8 cellular contexts compared by ENCODE assay signal in the genomic region with DNA sequence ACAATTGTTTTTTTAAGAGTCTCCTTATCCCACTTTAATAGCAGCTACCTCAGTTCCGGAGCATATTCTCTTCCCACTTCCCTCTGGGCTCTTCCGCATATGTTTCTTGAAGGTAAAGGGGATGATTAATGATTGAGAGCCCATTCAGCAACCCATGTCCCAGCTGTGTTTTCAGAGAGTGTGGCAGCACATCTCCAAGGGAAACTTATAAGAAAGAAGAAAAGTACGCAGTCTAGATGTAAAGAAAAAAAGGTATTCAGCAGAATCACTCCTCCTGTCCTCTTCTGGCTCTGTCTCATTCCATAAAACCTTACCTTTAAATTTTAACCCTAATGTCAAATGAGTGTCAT. TPM values are rescaled to one million over a fixed set of nuclear protein-coding genes. Genes with fewer than 3 reads are reported as not detected.
DNase-seq lines count a peak whose midpoint lies in the region; ATAC-seq and TF ChIP-seq lines count a peak whose summit lies in the region.

No MANE protein-coding gene starts in this region.

- TF ChIP-seq POLR2A in heart left ventricle (IDR thresholded peaks at IDR 0.05) (no peak), upper lobe of left lung (IDR thresholded peaks at IDR 0.05) (no peak)

- H3K36me3 Mint-ChIP-seq in stimulated activated naive CD8-positive, alpha-beta T cell treated with anti-CD3 and anti-CD28 coated beads, Interleukin-15, Interleukin-2, amounts not matched to agents 100 ng/mL and 50 ng/mL, for 24 hours (ENCODE audit: low read depth), result no peaks in the 10 kb centered on the region

- no peaks in the 10 kb centered on the region for H3F3A ChIP-seq in PC-9 (ENCODE audit: insufficient read depth, low read depth)

- TF ChIP-seq CTCF in PC-9 (conservative IDR thresholded peaks at IDR 0.05), result no peak
- no peak for TF ChIP-seq CTCF in heart left ventricle (IDR thresholded peaks at IDR 0.05)
- no peak for TF ChIP-seq CTCF in upper lobe of left lung (IDR thresholded peaks at IDR 0.05)

- no peak for DNase-seq in stimulated activated naive CD8-positive, alpha-beta T cell treated with anti-CD3 and anti-CD28 coated beads, Interleukin-15, Interleukin-2, amounts not matched to agents 100 U/mL and 50 U/mL, for 24 hours
- DNase-seq in PC-9 (no peak), heart left ventricle (no peak), upper lobe of left lung (no peak), 8988T (no peak), midbrain (lab: John Stamatoyannopoulos, UW) (no peak), GDM1 (lab: John Stamatoyannopoulos, UW) (no peak)

- H3K4me1 Mint-ChIP-seq in stimulated activated naive CD8-positive, alpha-beta T cell treated with anti-CD3 and anti-CD28 coated beads, Interleukin-15, Interleukin-2, amounts not matched to agents 100 ng/mL and 50 ng/mL, for 24 hours (ENCODE audit: low read depth), result peaks cover 19% of the 10 kb centered on the region

- no peaks in the 10 kb centered on the region for H3K9me2 ChIP-seq in PC-9 (ENCODE audit: insufficient read depth)

- no peaks in the 10 kb centered on the region for H3K4me1 ChIP-seq in PC-9 (replicated peaks; ENCODE audit: insufficient read depth)
- peaks cover 0 to 10% (median 0%) of the 10 kb centered on the region in 12 donors for H3K4me1 ChIP-seq in heart left ventricle
- H3K4me1 ChIP-seq in upper lobe of left lung, result peaks cover 0 to 11% (median 7%) of the 10 kb centered on the region in 4 donors

- POLR2A ChIA-PET in PC-9 (lab: Charles Lee; ENCODE audit: unreplicated experiment), result no interaction called here

- H3K27me3 Mint-ChIP-seq in stimulated activated naive CD8-positive, alpha-beta T cell treated with anti-CD3 and anti-CD28 coated beads, Interleukin-15, Interleukin-2, amounts not matched to agents 100 ng/mL and 50 ng/mL, for 24 hours, result peaks cover 9% of the 10 kb centered on the region

- BruUV-seq in PC-9 (replicated peaks; lab: Mats Ljungman, UMichigan), result TSS peak; percentile 59

- no peaks in the 10 kb centered on the region for H4K20me1 ChIP-seq in PC-9 (ENCODE audit: insufficient read depth)

- no peak for ATAC-seq in stimulated activated naive CD8-positive, alpha-beta T cell treated with anti-CD3 and anti-CD28 coated beads, Interleukin-15, Interleukin-2, amounts not matched to agents 100 U/mL and 50 U/mL, for 24 hours
- ATAC-seq in heart left ventricle (peak in 1 of 4 donors; percentile 26), upper lobe of left lung (ENCODE audit: low FRiP score in 2 of 2) (no peak)

- intact Hi-C loops in PC-9 (cut with micrococcal nuclease; ENCODE audit: unreplicated experiment), result no loop called here
- intact Hi-C loops in heart left ventricle (cut with DNase I), result loop anchor here in 1 of 10 donors (10.0 kb wide), 1 partner anchor 60 kb away; no protein-coding TSS in a partner anchor

- no peaks in the 10 kb centered on the region for H3K9me3 ChIP-seq in PC-9 (ENCODE audit: insufficient read depth, low read depth)
- H3K9me3 ChIP-seq in heart left ventricle, result no peaks in the 10 kb centered on the region
- no peaks in the 10 kb centered on the region for H3K9me3 ChIP-seq in upper lobe of left lung

- H3K4me3 ChIP-seq in PC-9, result peak overlapping the region; percentile 56; the same call in 1 of the 2 replicates
- peak overlapping the region; percentile 30 to 69 (median 52) for H3K4me3 ChIP-seq in heart left ventricle
- peak overlapping the region; percentile 11 to 56 (median 46) for H3K4me3 ChIP-seq in upper lobe of left lung

- no peaks in the 10 kb centered on the region for H3K79me2 ChIP-seq in PC-9 (ENCODE audit: low read depth)

- peak overlapping the region; percentile 66 for H3K4me2 ChIP-seq in PC-9

- 47 to 60% (median 56%) methylated on average over 3 of the region's 3 CpGs for WGBS in heart left ventricle, 4 donors
- WGBS in upper lobe of left lung, 2 donors, result 31 to 35% methylated on average over 3 of the region's 3 CpGs

- peak overlapping the region; percentile 86 for H3K4me3 Mint-ChIP-seq in stimulated activated naive CD8-positive, alpha-beta T cell treated with anti-CD3 and anti-CD28 coated beads, Interleukin-15, Interleukin-2, amounts not matched to agents 100 ng/mL and 50 ng/mL, for 24 hours

- no peak overlapping the region for H3K27ac ChIP-seq in PC-9
- H3K27ac ChIP-seq in heart left ventricle, result peak overlapping the region in 2 of 12 donors; percentile 6 to 48
- no peak overlapping the region for H3K27ac ChIP-seq in upper lobe of left lung

- H3K27me3 ChIP-seq in PC-9 (ENCODE audit: insufficient read depth, low read depth), result no peaks in the 10 kb centered on the region
- H3K27me3 ChIP-seq in heart left ventricle, result peaks cover 0 to 10% (median 0%) of the 10 kb centered on the region in 9 donors
- H3K27me3 ChIP-seq in upper lobe of left lung, result no peaks in the 10 kb centered on the region

- H3K27ac Mint-ChIP-seq in stimulated activated naive CD8-positive, alpha-beta T cell treated with anti-CD3 and anti-CD28 coated beads, Interleukin-15, Interleukin-2, amounts not matched to agents 100 ng/mL and 50 ng/mL, for 24 hours, result peak overlapping the region; percentile 91

- no peak for TF ChIP-seq EP300 in upper lobe of left lung (IDR thresholded peaks at IDR 0.05)

- no peaks in the 10 kb centered on the region for H3K9me3 Mint-ChIP-seq in stimulated activated naive CD8-positive, alpha-beta T cell treated with anti-CD3 and anti-CD28 coated beads, Interleukin-15, Interleukin-2, amounts not matched to agents 100 ng/mL and 50 ng/mL, for 24 hours

- CTCF ChIA-PET in PC-9 (lab: Charles Lee), result no interaction called here

- H2AFZ ChIP-seq in PC-9, result peak overlapping the region; percentile 94

- no peaks in the 10 kb centered on the region for H3K36me3 ChIP-seq in PC-9 (ENCODE audit: low read depth)
- H3K36me3 ChIP-seq in heart left ventricle, result no peaks in the 10 kb centered on the region
- no peaks in the 10 kb centered on the region for H3K36me3 ChIP-seq in upper lobe of left lung

RNA-seq across cellular contexts. Expression of a gene that starts 9.7 kb away (rescaled TPM):
- total RNA-seq in PC-9 (2021) (2.4 and 6.9 TPM in 2 replicates), heart left ventricle (under 1 TPM in 6 of 9 donors, not detected in 3; 0.23 to 0.49 (median 0.43) TPM), upper lobe of left lung (not detected)
- polyA plus RNA-seq in heart left ventricle, result 1 to 10 TPM in 1 of 2 donors, not detected in 1; 1.3 TPM

RNA-seq across cellular contexts. Expression of a gene that starts 30.8 kb away (rescaled TPM):
- total RNA-seq in PC-9 (2021), result 55.0 and 61.5 TPM in 2 replicates
- 10 to 100 TPM; 13.1 to 23.2 (median 17.2) TPM for total RNA-seq in heart left ventricle
- polyA plus RNA-seq in heart left ventricle, result 10 to 100 TPM; 14.6 to 22.3 TPM
- total RNA-seq in upper lobe of left lung, result 10 to 100 TPM; 17.1 to 32.1 (median 22.9) TPM
